Comparison of ENCODE assay signal across 10 cellular contexts in genomic region chr2:240894006-240894405, GRCh38. TPM values are rescaled to one million over a fixed set of nuclear protein-coding genes. Genes with fewer than 3 reads are reported as not detected.
"Had no signal": no experiment of that assay in that cellular context is flagged by ENCODE, and none has a peak within 500 bp of the region (broad histone marks: within the 10 kb centered on the region; RNA-seq: fewer than 3 reads in every experiment).

No MANE protein-coding gene starts in this region.

- H3K36me3 ChIP-seq: gastroesophageal sphincter, neutrophil, right atrium auricular region, vagina had no signal

- H3K27ac ChIP-seq: gastroesophageal sphincter, neutrophil, right atrium auricular region, vagina had no signal

- H3K9me3 ChIP-seq: gastroesophageal sphincter, neutrophil, right atrium auricular region, vagina had no signal

- DNase-seq: midbrain, naive B cell had no signal

- H3K4me1 Mint-ChIP-seq: naive B cell had no signal

- H3K4me3 ChIP-seq: gastroesophageal sphincter, right atrium auricular region had no signal

- H3K9me3 Mint-ChIP-seq: naive B cell; stimulated activated naive B cell treated with anti-CD40 and anti-IgM and Interleukin-4, amounts not matched to agents 10 μg/mL and 1 μg/mL and 100 μg/mL, for 72 hours; T-helper 2 cell treated with Interferon-gamma antibody and Interleukin-4, amounts not matched to agents 5 μg/mL and 100 μg/mL, for 36 hours had no signal

- H3K27ac Mint-ChIP-seq: T-helper 2 cell treated with Interferon-gamma antibody and Interleukin-4, amounts not matched to agents 5 μg/mL and 100 μg/mL, for 36 hours had no signal

- H3K4me3 Mint-ChIP-seq: T-helper 2 cell treated with Interferon-gamma antibody and Interleukin-4, amounts not matched to agents 5 μg/mL and 100 μg/mL, for 36 hours had no signal

- H3K27me3 Mint-ChIP-seq: naive B cell had no signal

- H3K27me3 ChIP-seq: gastroesophageal sphincter, neutrophil, right atrium auricular region, vagina had no signal

- H3K36me3 Mint-ChIP-seq: naive B cell; stimulated activated naive B cell treated with anti-CD40 and anti-IgM and Interleukin-4, amounts not matched to agents 10 μg/mL and 1 μg/mL and 100 μg/mL, for 72 hours had no signal

- ATAC-seq: gastroesophageal sphincter had no signal

RNA-seq across cellular contexts. Expression of gene MAB21L4, which starts 1.9 kb away (rescaled TPM):
- total RNA-seq: cardiac septum had no signal

RNA-seq across cellular contexts. Expression of gene CROCC2, which starts 12.1 kb away (rescaled TPM):
- total RNA-seq: cardiac septum, gastroesophageal sphincter, kidney epithelial cell, right atrium auricular region had no signal

RNA-seq across cellular contexts. Expression of gene AGXT, which starts 25.4 kb away (rescaled TPM):
- total RNA-seq: cardiac septum, gastroesophageal sphincter, right atrium auricular region, vagina had no signal
